Comparison of ENCODE assay signal across 24 cellular contexts in the genomic region with DNA sequence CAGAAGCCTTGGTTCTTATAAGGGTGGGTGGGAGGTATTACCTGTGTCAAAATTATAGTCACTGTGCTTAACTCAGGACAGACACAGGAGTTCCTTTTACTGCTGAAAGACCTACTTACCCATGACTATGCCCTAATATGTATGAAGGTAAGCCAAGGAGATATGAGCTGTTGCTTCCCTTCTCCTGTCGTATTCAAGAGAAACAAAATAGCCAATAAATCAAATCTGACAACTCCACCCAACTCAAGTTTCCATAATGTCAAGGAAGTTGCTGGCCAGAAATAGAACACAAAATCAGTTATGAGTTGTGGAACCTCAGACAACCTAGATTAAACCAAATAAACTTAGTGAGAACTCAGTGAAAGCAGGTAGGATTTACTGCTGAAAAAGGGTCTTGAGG.
"Had no signal": no experiment of that assay in that cellular context is flagged by ENCODE, and none has a peak within 500 bp of the region (broad histone marks: within the 10 kb centered on the region; RNA-seq: fewer than 3 reads in every experiment).

No MANE protein-coding gene starts in this region.

- H3K9me3 Mint-ChIP-seq: activated naive CD4-positive, alpha-beta T cell treated with anti-CD3 and anti-CD28 coated beads, Interleukin-2, amount 50 U/mL, for 24 hours; activated T-cell treated with anti-CD3 and anti-CD28 coated beads, Interleukin-2, amount 50 U/mL, for 24 hours; activated T-helper 1 cell treated with anti-CD3 and anti-CD28 coated beads, Interleukin-12 subunit alpha, Interleukin-12 subunit beta, Interleukin-2, Interleukin-4 antibody, amounts not matched to agents 30 ng/mL and 10 ng/mL and 1 ng/mL, durations not matched to agents 14 hours and 24 hours and 36 hours; WTC11 had no signal

- H3K9ac ChIP-seq: KMS-11 had no signal

- H3K27ac Mint-ChIP-seq: activated CD8-positive, alpha-beta memory T cell treated with anti-CD3 and anti-CD28 coated beads, Interleukin-2, amount 10 ng/mL, durations not matched to agents 7 days and 5 days; activated naive CD4-positive, alpha-beta T cell treated with anti-CD3 and anti-CD28 coated beads, Interleukin-2, amount 50 U/mL, for 24 hours; activated T-cell treated with anti-CD3 and anti-CD28 coated beads, Interleukin-2, amount 50 U/mL, for 24 hours; activated T-helper 1 cell treated with anti-CD3 and anti-CD28 coated beads, Interleukin-12 subunit alpha, Interleukin-12 subunit beta, Interleukin-2, Interleukin-4 antibody, amounts not matched to agents 30 ng/mL and 10 ng/mL and 1 ng/mL, durations not matched to agents 14 hours and 24 hours and 36 hours; T-helper 17 cell; WTC11 had no signal

- H3K27ac ChIP-seq: KMS-11 had no signal

- H3K27me3 Mint-ChIP-seq: activated CD8-positive, alpha-beta memory T cell treated with anti-CD3 and anti-CD28 coated beads, Interleukin-2, amount 10 ng/mL, durations not matched to agents 7 days and 5 days; activated naive CD4-positive, alpha-beta T cell treated with anti-CD3 and anti-CD28 coated beads, Interleukin-2, amount 50 U/mL, for 24 hours; activated T-cell treated with anti-CD3 and anti-CD28 coated beads, Interleukin-2, amount 50 U/mL, for 24 hours; T-helper 17 cell had no signal

- H3K4me1 Mint-ChIP-seq: activated CD8-positive, alpha-beta memory T cell treated with anti-CD3 and anti-CD28 coated beads, Interleukin-2, amount 10 ng/mL, durations not matched to agents 7 days and 5 days; activated naive CD4-positive, alpha-beta T cell treated with anti-CD3 and anti-CD28 coated beads, Interleukin-2, amount 50 U/mL, for 24 hours; T-helper 17 cell; WTC11 had no signal

- H3K4me3 Mint-ChIP-seq: activated CD8-positive, alpha-beta memory T cell treated with anti-CD3 and anti-CD28 coated beads, Interleukin-2, amount 10 ng/mL, durations not matched to agents 7 days and 5 days; activated naive CD4-positive, alpha-beta T cell treated with anti-CD3 and anti-CD28 coated beads, Interleukin-2, amount 50 U/mL, for 24 hours; activated T-cell treated with anti-CD3 and anti-CD28 coated beads, Interleukin-2, amount 50 U/mL, for 24 hours; activated T-helper 1 cell treated with anti-CD3 and anti-CD28 coated beads, Interleukin-12 subunit alpha, Interleukin-12 subunit beta, Interleukin-2, Interleukin-4 antibody, amounts not matched to agents 30 ng/mL and 10 ng/mL and 1 ng/mL, durations not matched to agents 14 hours and 24 hours and 36 hours; T-helper 17 cell; WTC11 had no signal

- DNase-seq: activated CD4-positive, alpha-beta T cell treated with anti-CD3 and anti-CD28 coated beads for 48 hours; activated CD4-positive, alpha-beta T cell treated with anti-CD3 and anti-CD28 coated beads, Interleukin-2, amount 50 U/mL, for 48 hours; activated CD4-positive, CD25-positive, alpha-beta regulatory T cell treated with anti-CD3 and anti-CD28 coated beads, Interleukin-2, amount 50 U/mL, for 72 hours; activated CD8-positive, alpha-beta memory T cell treated with anti-CD3 and anti-CD28 coated beads, Interleukin-2, amount 10 ng/mL, durations not matched to agents 7 days and 5 days; activated effector memory CD4-positive, alpha-beta T cell treated with Interleukin-2 at 50 U/mL for 16 hours; activated naive CD4-positive, alpha-beta T cell; activated T-cell treated with anti-CD3 and anti-CD28 coated beads, Interleukin-2, amount 50 U/mL, for 24 hours; aorta; central memory CD4-positive, alpha-beta T cell; MM.1S; NCI-H1105; NCI-H1436; NCI-H1694 treated with DMSO at 0.1 percent for 48 hours; NCI-H2029 treated with DMSO at 0.1 percent for 48 hours; NCI-H345; NCI-H510A; NCI-H69; SHP77 treated with DMSO at 0.1 percent for 48 hours; T-helper 17 cell; T-helper 9 cell had no signal

- ATAC-seq: activated CD8-positive, alpha-beta memory T cell treated with anti-CD3 and anti-CD28 coated beads, Interleukin-2, amount 10 ng/mL, durations not matched to agents 7 days and 5 days; T-helper 17 cell; WTC11 had no signal

- H3K4me2 ChIP-seq: KMS-11 had no signal
